1 cellular context compared by ENCODE assay signal in genomic region chr1:59779949-59780348, GRCh38.
TF ChIP-seq lines count a peak whose summit lies in the region.

No MANE protein-coding gene starts in this region.

TF ChIP-seq in HCT116, 20 proteins besides CTCF, POLR2A, EP300 and RAD21:
- TF ChIP-seq EGR1 (IDR thresholded peaks at IDR 0.05; ENCODE audit: low read depth) = no peak
- no peak for TF ChIP-seq CBX3 (IDR thresholded peaks at IDR 0.05; ENCODE audit: low read depth)
- TF ChIP-seq CEBPB (IDR thresholded peaks at IDR 0.05; ENCODE audit: low read depth) = no peak
- TF ChIP-seq EZH2 (IDR thresholded peaks at IDR 0.05) = no peak
- TF ChIP-seq ZBTB33 (IDR thresholded peaks at IDR 0.05; ENCODE audit: extremely low read depth, insufficient replicate concordance, low read length) = no peak
- TF ChIP-seq SP1 (IDR thresholded peaks at IDR 0.05; ENCODE audit: low read depth) = no peak
- no peak for TF ChIP-seq SIN3A (IDR thresholded peaks at IDR 0.05; ENCODE audit: low read depth)
- no peak for TF ChIP-seq ZNF274 (IDR thresholded peaks at IDR 0.05; ENCODE audit: low read depth, low read length)
- TF ChIP-seq ZFX (IDR thresholded peaks at IDR 0.05) = no peak
- TF ChIP-seq EZH2phosphoT487 (IDR thresholded peaks at IDR 0.05; ENCODE audit: borderline replicate concordance) = no peak
- TF ChIP-seq TCF7L2 (IDR thresholded peaks at IDR 0.05; ENCODE audit: borderline replicate concordance, extremely low read depth, insufficient read depth, insufficient read length) = no peak
- no peak for TF ChIP-seq ELF1 (IDR thresholded peaks at IDR 0.05; ENCODE audit: borderline replicate concordance, low read depth)
